ENCODE assay signal across 8 cellular contexts in genomic region chr5:98929123-98929981, GRCh38. TPM values are rescaled to one million over a fixed set of nuclear protein-coding genes. Genes with fewer than 3 reads are reported as not detected.
A peak's percentile ranks its signal among the peaks of the same experiment; 100 is the strongest.
DNase-seq lines count a peak whose midpoint lies in the region; ATAC-seq, FAIRE-seq and TF ChIP-seq lines count a peak whose summit lies in the region.

No MANE protein-coding gene starts in this region.

- FAIRE-seq in GM19239 (lab: Jason Lieb, UNC), result peak; percentile 99

- H3K9me3 ChIP-seq in BLaER1 (no peaks in the 10 kb centered on the region), left lung (no peaks in the 10 kb centered on the region)

- peak overlapping the region; percentile 100 for H3K4me3 Mint-ChIP-seq in dendritic cell treated with granulocyte-macrophage colony-stimulating factor and Interleukin-4, amounts not matched to agents 40 ng/mL and 50 ng/mL, for 4 days

- DNase-seq in GM19239 (ENCODE audit: insufficient read length, low spot score) (peak; percentile 38), NCI-H69 (lab: John Stamatoyannopoulos, UW) (peak; percentile 94), left lung (peak; percentile 93 to 96)
- DNase-seq in activated CD4-positive, alpha-beta T cell treated with anti-CD3 and anti-CD28 coated beads, Interleukin-2, amount 50 U/mL, for 24 hours (ENCODE audit: low read depth in 1 of 2, low spot score in 1 of 2), result peak; percentile 82 to 91
- DNase-seq in stimulated activated CD4-positive, alpha-beta T cell treated with anti-CD3 and anti-CD28 coated beads, Interleukin-2, amount 100 ng/mL, for 4 hours (ENCODE audit: low read depth), result peak; percentile 89

- no peaks in the 10 kb centered on the region for H3K27me3 ChIP-seq in BLaER1
- H3K27me3 ChIP-seq in left lung, result no peaks in the 10 kb centered on the region

- peak overlapping the region; percentile 95 for H3K27ac Mint-ChIP-seq in dendritic cell treated with granulocyte-macrophage colony-stimulating factor and Interleukin-4, amounts not matched to agents 40 ng/mL and 50 ng/mL, for 4 days

- H3K9ac ChIP-seq in BLaER1, result peak overlapping the region; percentile 98

- peak overlapping the region; percentile 85 for H3K4me2 ChIP-seq in BLaER1

- H3K36me3 ChIP-seq in BLaER1 (peaks cover 15% of the 10 kb centered on the region), left lung (peaks cover 0 to 14% of the 10 kb centered on the region in 2 donors)

- no peaks in the 10 kb centered on the region for H3K9me3 Mint-ChIP-seq in dendritic cell treated with granulocyte-macrophage colony-stimulating factor and Interleukin-4, amounts not matched to agents 40 ng/mL and 50 ng/mL, for 4 days

- intact Hi-C loops in dendritic cell treated with granulocyte-macrophage colony-stimulating factor and Interleukin-4, amounts not matched to agents 40 ng/mL and 50 ng/mL, for 4 days (cut with micrococcal nuclease), result loop anchor here (1.0 kb wide), 1 partner anchor 98 kb away; no protein-coding TSS in a partner anchor
- intact Hi-C loops in left lung (cut with DNase I), result no loop called here

- no peaks in the 10 kb centered on the region for H3K27me3 Mint-ChIP-seq in dendritic cell treated with granulocyte-macrophage colony-stimulating factor and Interleukin-4, amounts not matched to agents 40 ng/mL and 50 ng/mL, for 4 days

- H3K4me3 ChIP-seq in BLaER1 (peak overlapping the region; percentile 96), left lung (peak overlapping the region; percentile 84 to 85)

- peak overlapping the region; percentile 99 for H3K27ac ChIP-seq in BLaER1
- H3K27ac ChIP-seq in left lung, result peak overlapping the region; percentile 99 to 100

- H3K36me3 Mint-ChIP-seq in dendritic cell treated with granulocyte-macrophage colony-stimulating factor and Interleukin-4, amounts not matched to agents 40 ng/mL and 50 ng/mL, for 4 days (ENCODE audit: low read depth), result peaks cover 44% of the 10 kb centered on the region

- TF ChIP-seq CTCF in left lung (IDR thresholded peaks at IDR 0.05), result no peak

- peaks cover 61% of the 10 kb centered on the region for H3K4me1 ChIP-seq in BLaER1
- peaks cover 18 to 74% of the 10 kb centered on the region in 2 donors for H3K4me1 ChIP-seq in left lung

- H3K4me1 Mint-ChIP-seq in dendritic cell treated with granulocyte-macrophage colony-stimulating factor and Interleukin-4, amounts not matched to agents 40 ng/mL and 50 ng/mL, for 4 days (ENCODE audit: low read depth), result peaks cover 34% of the 10 kb centered on the region

- H4K20me1 ChIP-seq in BLaER1, result peaks cover 62% of the 10 kb centered on the region

- ATAC-seq in HG03442 (IDR thresholded peaks at IDR 0.05; ENCODE audit: unreplicated experiment) (peak; percentile 60), left lung (peak; percentile 79)

RNA-seq across cellular contexts. Expression of gene CHD1, which starts 0.5 kb away (rescaled TPM):
- total RNA-seq in left lung, result 10 to 100 TPM; 26.0 to 31.3 TPM

Comparison
In these comparisons a context has a peak if more than half of its experiments do, and no peak if none do; other contexts are left out.
1. Peak in every context shown above with its lines: DNase-seq, ATAC-seq, H3K4me3 ChIP-seq and H3K27ac ChIP-seq.
2. DNase-seq: peak in every context shown above with its lines; median percentile 94 in left lung; 94 in NCI-H69; 89 in stimulated activated CD4-positive, alpha-beta T cell treated with anti-CD3 and anti-CD28 coated beads, Interleukin-2, amount 100 ng/mL, for 4 hours; 86 in activated CD4-positive, alpha-beta T cell treated with anti-CD3 and anti-CD28 coated beads, Interleukin-2, amount 50 U/mL, for 24 hours; 38 in GM19239.